In genomic region chr15:29120593-29121368, GRCh38 we compare ENCODE assay signal across 26 cellular contexts.
"Had no signal": no experiment of that assay in that cellular context is flagged by ENCODE, and none has a peak within 500 bp of the region (broad histone marks: within the 10 kb centered on the region; RNA-seq: fewer than 3 reads in every experiment).

No MANE protein-coding gene starts in this region.

- H3K36me3 ChIP-seq: ovary, right lobe of liver, sigmoid colon, stomach, tibial artery, transverse colon, upper lobe of left lung, vagina had no signal

- H2AFZ ChIP-seq: parathyroid adenoma had no signal

- DNase-seq: naive B cell; natural killer cell; occipital lobe; ovary; right cardiac atrium; right lobe of liver; sigmoid colon; small intestine; stimulated activated CD4-positive, alpha-beta T cell treated with anti-CD3 and anti-CD28 coated beads, Interleukin-15, amount 100 ng/mL, for 24 hours; stimulated activated CD4-positive, alpha-beta T cell treated with anti-CD3 and anti-CD28 coated beads, Interleukin-2, amount 100 ng/mL, for 24 hours; stimulated activated CD4-positive, alpha-beta T cell treated with anti-CD3 and anti-CD28 coated beads, Interleukin-2, amount 100 ng/mL, for 48 hours; stimulated activated CD4-positive, alpha-beta T cell treated with anti-CD3 and anti-CD28 coated beads, Interleukin-4, amount 100 ng/mL, for 24 hours; stimulated activated naive B cell treated with anti-CD40 and anti-IgM and Interleukin-4, amounts not matched to agents 10 μg/mL and 1 μg/mL and 100 μg/mL, for 72 hours; stimulated activated naive CD4-positive, alpha-beta T cell treated with Interleukin-2 at 50 U/mL for 16 hours; stomach; testis; tibial artery; transverse colon; upper lobe of left lung had no signal

- H3K9me3 Mint-ChIP-seq: naive B cell; natural killer cell; nephron; stimulated activated effector memory CD8-positive, alpha-beta T cell treated with anti-CD3 and anti-CD28 coated beads, Interleukin-12 subunit alpha, Interleukin-12 subunit beta, amount 100 ng/mL, for 72 hours; stimulated activated naive B cell treated with anti-CD40 and anti-IgM and Interleukin-4, amounts not matched to agents 10 μg/mL and 1 μg/mL and 100 μg/mL, for 72 hours; stimulated activated naive CD8-positive, alpha-beta T cell treated with anti-CD3 and anti-CD28 coated beads, Interleukin-15, Interleukin-2, amounts not matched to agents 100 ng/mL and 50 ng/mL, for 24 hours had no signal

- H3K9ac ChIP-seq: parathyroid adenoma had no signal

- H3K79me2 ChIP-seq: parathyroid adenoma had no signal

- H3K36me3 Mint-ChIP-seq: naive B cell; natural killer cell; stimulated activated effector memory CD8-positive, alpha-beta T cell treated with anti-CD3 and anti-CD28 coated beads, Interleukin-12 subunit alpha, Interleukin-12 subunit beta, amount 100 ng/mL, for 72 hours; stimulated activated naive B cell treated with anti-CD40 and anti-IgM and Interleukin-4, amounts not matched to agents 10 μg/mL and 1 μg/mL and 100 μg/mL, for 72 hours had no signal

- H3K27ac Mint-ChIP-seq: naive B cell; natural killer cell; nephron; progenitor cell of endocrine pancreas; stimulated activated effector memory CD8-positive, alpha-beta T cell treated with anti-CD3 and anti-CD28 coated beads, Interleukin-12 subunit alpha, Interleukin-12 subunit beta, amount 100 ng/mL, for 72 hours; stimulated activated naive B cell treated with anti-CD40 and anti-IgM and Interleukin-4, amounts not matched to agents 10 μg/mL and 1 μg/mL and 100 μg/mL, for 72 hours; stimulated activated naive CD8-positive, alpha-beta T cell treated with anti-CD3 and anti-CD28 coated beads, Interleukin-15, Interleukin-2, amounts not matched to agents 100 ng/mL and 50 ng/mL, for 24 hours had no signal

- H3K4me3 Mint-ChIP-seq: naive B cell; natural killer cell; nephron; stimulated activated effector memory CD8-positive, alpha-beta T cell treated with anti-CD3 and anti-CD28 coated beads, Interleukin-12 subunit alpha, Interleukin-12 subunit beta, amount 100 ng/mL, for 72 hours; stimulated activated naive B cell treated with anti-CD40 and anti-IgM and Interleukin-4, amounts not matched to agents 10 μg/mL and 1 μg/mL and 100 μg/mL, for 72 hours; stimulated activated naive CD8-positive, alpha-beta T cell treated with anti-CD3 and anti-CD28 coated beads, Interleukin-15, Interleukin-2, amounts not matched to agents 100 ng/mL and 50 ng/mL, for 24 hours had no signal

- H3K27me3 ChIP-seq: ovary, right lobe of liver, testis, vagina had no signal

- H3K9me3 ChIP-seq: ovary, psoas muscle, right lobe of liver, sigmoid colon, stomach, testis, tibial artery, transverse colon, upper lobe of left lung, vagina had no signal

- H3K27ac ChIP-seq: ovary, parathyroid adenoma, psoas muscle, right lobe of liver, sigmoid colon, stomach, testis, tibial artery, transverse colon, upper lobe of left lung, vagina had no signal

- H3K4me1 Mint-ChIP-seq: naive B cell; nephron; stimulated activated effector memory CD8-positive, alpha-beta T cell treated with anti-CD3 and anti-CD28 coated beads, Interleukin-12 subunit alpha, Interleukin-12 subunit beta, amount 100 ng/mL, for 72 hours; stimulated activated naive B cell treated with anti-CD40 and anti-IgM and Interleukin-4, amounts not matched to agents 10 μg/mL and 1 μg/mL and 100 μg/mL, for 72 hours had no signal

- ATAC-seq: natural killer cell; psoas muscle; right cardiac atrium; right lobe of liver; stimulated activated effector memory CD8-positive, alpha-beta T cell treated with anti-CD3 and anti-CD28 coated beads, Interleukin-12 subunit alpha, Interleukin-12 subunit beta, amount 100 ng/mL, for 72 hours; stimulated activated naive B cell treated with anti-CD40 and anti-IgM and Interleukin-4, amounts not matched to agents 10 μg/mL and 1 μg/mL and 100 μg/mL, for 72 hours had no signal

- H3K4me1 ChIP-seq: parathyroid adenoma, psoas muscle, right lobe of liver, testis had no signal

- H3K27me3 Mint-ChIP-seq: progenitor cell of endocrine pancreas; stimulated activated naive CD8-positive, alpha-beta T cell treated with anti-CD3 and anti-CD28 coated beads, Interleukin-15, Interleukin-2, amounts not matched to agents 100 ng/mL and 50 ng/mL, for 24 hours had no signal

- H3K4me3 ChIP-seq: ovary, psoas muscle, right lobe of liver, sigmoid colon, stomach, testis, tibial artery, transverse colon, upper lobe of left lung, vagina had no signal
